ENCODE assay signal across 8 cellular contexts in genomic region chr12:104695453-104696148, GRCh38.
DNase-seq lines count a peak whose midpoint lies in the region; ATAC-seq and TF ChIP-seq lines count a peak whose summit lies in the region.

No MANE protein-coding gene starts in this region.

- peaks cover 18% of the 10 kb centered on the region for H3K36me3 ChIP-seq in endodermal cell (ENCODE audit: control insufficient read depth, insufficient read depth, low read length)

- H3K27ac Mint-ChIP-seq in activated CD4-positive, alpha-beta T cell treated with anti-CD3 and anti-CD28 coated beads, Interleukin-2, amount 10 ng/mL, durations not matched to agents 24 days and 14 days: peak overlapping the region; percentile 96
- no peak overlapping the region for H3K27ac Mint-ChIP-seq in endodermal cell

- peak; percentile 48 for ATAC-seq in GM21360 (IDR thresholded peaks at IDR 0.05; ENCODE audit: unreplicated experiment)

- CTCF ChIA-PET in AG04450 (lab: Charles Lee): interaction anchor here (1.3 kb wide), 1 partner anchor 314 kb away, joined by 4 read pairs; no protein-coding TSS in a partner anchor

- no peak for TF ChIP-seq POLR2A in NB4 (IDR thresholded peaks at IDR 0.05; ENCODE audit: extremely low read depth, insufficient read length)

- H3K27ac ChIP-seq in AG04450 (ENCODE audit: low read depth, low read length) (peak overlapping the region; percentile 70), endodermal cell (ENCODE audit: low read depth, low read length) (no peak overlapping the region)

- H3K4me3 Mint-ChIP-seq in activated CD4-positive, alpha-beta T cell treated with anti-CD3 and anti-CD28 coated beads, Interleukin-2, amount 10 ng/mL, durations not matched to agents 24 days and 14 days: peak overlapping the region; percentile 68
- no peak overlapping the region for H3K4me3 Mint-ChIP-seq in endodermal cell

- peaks cover 42% of the 10 kb centered on the region for H3K36me3 Mint-ChIP-seq in activated CD4-positive, alpha-beta T cell treated with anti-CD3 and anti-CD28 coated beads, Interleukin-2, amount 10 ng/mL, durations not matched to agents 24 days and 14 days (ENCODE audit: low read depth)
- H3K36me3 Mint-ChIP-seq in endodermal cell (ENCODE audit: low read depth): peaks cover 22% of the 10 kb centered on the region

- H3K9ac ChIP-seq in endodermal cell (ENCODE audit: extremely low read depth, low read length, poor library complexity, severe bottlenecking): no peak overlapping the region

- peaks cover 2% of the 10 kb centered on the region for H3K27me3 Mint-ChIP-seq in activated CD4-positive, alpha-beta T cell treated with anti-CD3 and anti-CD28 coated beads, Interleukin-2, amount 10 ng/mL, durations not matched to agents 24 days and 14 days
- no peaks in the 10 kb centered on the region for H3K27me3 Mint-ChIP-seq in endodermal cell (ENCODE audit: insufficient read depth)

- peak; percentile 59 for DNase-seq in AG04450 (ENCODE audit: low read depth, low spot score)
- peak; percentile 61 for DNase-seq in NB4 (ENCODE audit: low read depth)
- peak; percentile 90 for DNase-seq in activated CD4-positive, alpha-beta T cell treated with anti-CD3 and anti-CD28 coated beads, Interleukin-2, amount 10 ng/mL, durations not matched to agents 24 days and 14 days
- peak; percentile 51 for DNase-seq in endodermal cell
- peak; percentile 55 for DNase-seq in stimulated activated CD8-positive, alpha-beta memory T cell treated with anti-CD3 and anti-CD28 coated beads, Interleukin-12 subunit alpha, Interleukin-12 subunit beta, amount 100 ng/mL, for 4 hours (ENCODE audit: low read depth)
- no peak for DNase-seq in UCSD-AML1 (lab: John Stamatoyannopoulos, UW; ENCODE audit: unreplicated experiment)
- DNase-seq in NCI-H1105 treated with DMSO at 0.1 percent for 48 hours (lab: John Stamatoyannopoulos, UW): no peak

- peaks cover 9% of the 10 kb centered on the region for H3K9me3 Mint-ChIP-seq in activated CD4-positive, alpha-beta T cell treated with anti-CD3 and anti-CD28 coated beads, Interleukin-2, amount 10 ng/mL, durations not matched to agents 24 days and 14 days
- H3K9me3 Mint-ChIP-seq in endodermal cell: peaks cover 15% of the 10 kb centered on the region

- TF ChIP-seq CTCF in AG04450 (IDR thresholded peaks at IDR 0.05; ENCODE audit: low read depth, low read length): no peak
- no peak for TF ChIP-seq CTCF in NB4 (IDR thresholded peaks at IDR 0.05; ENCODE audit: low read depth, low read length)
- no peak for TF ChIP-seq CTCF in endodermal cell (conservative IDR thresholded peaks at IDR 0.05)

- H3K4me1 ChIP-seq in endodermal cell (ENCODE audit: control insufficient read depth, insufficient read depth, low read length): no peaks in the 10 kb centered on the region

- H3K4me1 Mint-ChIP-seq in activated CD4-positive, alpha-beta T cell treated with anti-CD3 and anti-CD28 coated beads, Interleukin-2, amount 10 ng/mL, durations not matched to agents 24 days and 14 days: peaks cover 66% of the 10 kb centered on the region
- H3K4me1 Mint-ChIP-seq in endodermal cell: no peaks in the 10 kb centered on the region

- POLR2A ChIA-PET in AG04450 (lab: Yijun Ruan, JAX): interaction anchor here (0.6 to 0.9 kb wide), 3 partner anchors 24 to 195 kb away, joined by 3 to 8 read pairs (median 3); no protein-coding TSS in a partner anchor

- 76 to 81% methylated on average over 7 to 12 of the region's 12 CpGs for WGBS in endodermal cell (ENCODE audit: insufficient coverage in 1 of 2, insufficient read length in 1 of 2), 2 experiments

- H3K4me3 ChIP-seq in AG04450 (ENCODE audit: low read depth, low read length): peak overlapping the region; percentile 7; the same call in 1 of the 2 replicates
- H3K4me3 ChIP-seq in NB4 (ENCODE audit: low read depth, low read length): no peak overlapping the region
- H3K4me3 ChIP-seq in endodermal cell (ENCODE audit: low read length): no peak overlapping the region

- H3K27me3 ChIP-seq in AG04450 (ENCODE audit: control insufficient read depth, insufficient read depth, low read length): no peaks in the 10 kb centered on the region
- no peaks in the 10 kb centered on the region for H3K27me3 ChIP-seq in endodermal cell (ENCODE audit: control insufficient read depth, insufficient read depth, low read length, poor library complexity, severe bottlenecking)

- H3K9me3 ChIP-seq in AG04450 (ENCODE audit: control insufficient read depth, insufficient read depth, low read length): no peaks in the 10 kb centered on the region; the same call in 1 of the 2 replicates
- peaks cover 18% of the 10 kb centered on the region for H3K9me3 ChIP-seq in endodermal cell (ENCODE audit: control insufficient read depth, low read length)

- intact Hi-C loops in activated CD4-positive, alpha-beta T cell treated with anti-CD3 and anti-CD28 coated beads, Interleukin-2, amount 10 ng/mL, durations not matched to agents 24 days and 14 days (cut with micrococcal nuclease): loop anchor here (1.0 to 5.0 kb wide), 12 partner anchors 8 to 274 kb away; partner anchors contain the start of genes CHST11 and SLC41A2

Comparison
In these comparisons a context has a peak if more than half of its experiments do, and no peak if none do; other contexts are left out.
1. DNase-seq: peak in AG04450 (single experiment), NB4 (single experiment), activated CD4-positive, alpha-beta T cell treated with anti-CD3 and anti-CD28 coated beads, Interleukin-2, amount 10 ng/mL, durations not matched to agents 24 days and 14 days (single experiment), endodermal cell (single experiment) and stimulated activated CD8-positive, alpha-beta memory T cell treated with anti-CD3 and anti-CD28 coated beads, Interleukin-12 subunit alpha, Interleukin-12 subunit beta, amount 100 ng/mL, for 4 hours (single experiment); none in UCSD-AML1 (single experiment) and NCI-H1105 treated with DMSO at 0.1 percent for 48 hours (single experiment).